In genomic region chr1:22075718-22076117, GRCh38 we compare ENCODE assay signal across 10 cellular contexts. TPM values are rescaled to one million over a fixed set of nuclear protein-coding genes. Genes with fewer than 3 reads are reported as not detected.
DNase-seq lines count a peak whose midpoint lies in the region; ATAC-seq and TF ChIP-seq lines count a peak whose summit lies in the region.
"Had no signal": no experiment of that assay in that cellular context is flagged by ENCODE, and none has a peak within 500 bp of the region (broad histone marks: within the 10 kb centered on the region; RNA-seq: fewer than 3 reads in every experiment).

No MANE protein-coding gene starts in this region.

- H3K4me1 Mint-ChIP-seq in stimulated activated naive CD8-positive, alpha-beta T cell treated with anti-CD3 and anti-CD28 coated beads, Interleukin-15, Interleukin-2, amounts not matched to agents 100 ng/mL and 50 ng/mL, for 24 hours (ENCODE audit: low read depth): peaks cover 92% of the 10 kb centered on the region
- peaks cover 58% of the 10 kb centered on the region for H3K4me1 Mint-ChIP-seq in endothelial cell (ENCODE audit: unreplicated experiment)

- no peak for TF ChIP-seq CTCF in endothelial cell (IDR thresholded peaks at IDR 0.05; ENCODE audit: unreplicated experiment)

- peaks cover 60% of the 10 kb centered on the region for H3K36me3 Mint-ChIP-seq in stimulated activated naive CD8-positive, alpha-beta T cell treated with anti-CD3 and anti-CD28 coated beads, Interleukin-15, Interleukin-2, amounts not matched to agents 100 ng/mL and 50 ng/mL, for 24 hours (ENCODE audit: low read depth)
- H3K36me3 Mint-ChIP-seq in endothelial cell (ENCODE audit: low read depth, unreplicated experiment): peaks cover 12% of the 10 kb centered on the region

- peak overlapping the region; percentile 78 for H3K27ac Mint-ChIP-seq in stimulated activated naive CD8-positive, alpha-beta T cell treated with anti-CD3 and anti-CD28 coated beads, Interleukin-15, Interleukin-2, amounts not matched to agents 100 ng/mL and 50 ng/mL, for 24 hours
- H3K27ac Mint-ChIP-seq in endothelial cell (ENCODE audit: unreplicated experiment): peak overlapping the region; percentile 55

- H3K4me3 Mint-ChIP-seq in stimulated activated naive CD8-positive, alpha-beta T cell treated with anti-CD3 and anti-CD28 coated beads, Interleukin-15, Interleukin-2, amounts not matched to agents 100 ng/mL and 50 ng/mL, for 24 hours: no peak overlapping the region
- no peak overlapping the region for H3K4me3 Mint-ChIP-seq in endothelial cell (ENCODE audit: unreplicated experiment)

- no peaks in the 10 kb centered on the region for H3K9me3 Mint-ChIP-seq in stimulated activated naive CD8-positive, alpha-beta T cell treated with anti-CD3 and anti-CD28 coated beads, Interleukin-15, Interleukin-2, amounts not matched to agents 100 ng/mL and 50 ng/mL, for 24 hours
- no peaks in the 10 kb centered on the region for H3K9me3 Mint-ChIP-seq in endothelial cell (ENCODE audit: unreplicated experiment)

- no peaks in the 10 kb centered on the region for H3K27me3 Mint-ChIP-seq in stimulated activated naive CD8-positive, alpha-beta T cell treated with anti-CD3 and anti-CD28 coated beads, Interleukin-15, Interleukin-2, amounts not matched to agents 100 ng/mL and 50 ng/mL, for 24 hours
- H3K27me3 Mint-ChIP-seq in endothelial cell (ENCODE audit: unreplicated experiment): peaks cover 3% of the 10 kb centered on the region

- no peak for DNase-seq in stimulated activated naive CD8-positive, alpha-beta T cell treated with anti-CD3 and anti-CD28 coated beads, Interleukin-15, Interleukin-2, amounts not matched to agents 100 U/mL and 50 U/mL, for 24 hours
- DNase-seq in SIG-M5 treated with dmso at 0.1 percent for 504 hours (lab: John Stamatoyannopoulos, UW; ENCODE audit: unreplicated experiment) (peak; percentile 92), endothelial cell (ENCODE audit: low spot score) (no peak), NCI-H1436 (lab: John Stamatoyannopoulos, UW) (no peak)
- DNase-seq in stimulated activated CD4-positive, alpha-beta T cell treated with anti-CD3 and anti-CD28 coated beads, Interleukin-12 subunit alpha, Interleukin-12 subunit beta, amount 100 ng/mL, for 4 hours: no peak
- DNase-seq: GOT3, NCI-H2171 had no signal

- no peak for ATAC-seq in stimulated activated naive CD8-positive, alpha-beta T cell treated with anti-CD3 and anti-CD28 coated beads, Interleukin-15, Interleukin-2, amounts not matched to agents 100 U/mL and 50 U/mL, for 24 hours
- ATAC-seq in GM21619 (IDR thresholded peaks at IDR 0.05; ENCODE audit: unreplicated experiment) (no peak), HG02884 (IDR thresholded peaks at IDR 0.05; ENCODE audit: unreplicated experiment) (no peak)

RNA-seq across cellular contexts. Expression of gene CDC42, which starts 23.2 kb away (rescaled TPM):
- total RNA-seq in endothelial cell (ENCODE audit: unreplicated experiment): 370 TPM
